ENCODE assay signal across 17 cellular contexts in the genomic region with DNA sequence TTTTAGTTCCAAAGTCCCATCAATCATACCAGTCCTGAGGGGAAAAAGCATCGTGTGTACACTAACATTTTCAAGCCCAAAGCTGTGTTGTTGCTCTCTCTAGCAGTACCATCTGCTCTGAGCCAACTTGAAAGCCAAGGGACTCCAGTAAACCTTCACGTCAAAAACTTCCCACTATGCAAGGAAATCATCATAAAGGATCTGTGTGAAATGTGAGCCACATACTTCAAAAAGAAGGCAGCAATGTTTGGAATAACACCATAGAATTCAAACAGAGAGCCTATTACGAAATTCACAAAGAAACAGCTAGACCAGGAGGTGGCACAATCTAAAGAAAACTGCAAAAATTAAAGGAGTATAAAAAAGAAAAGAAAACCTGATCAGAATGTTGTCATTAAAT.
A peak's percentile ranks its signal among the peaks of the same experiment; 100 is the strongest.
DNase-seq lines count a peak whose midpoint lies in the region; ATAC-seq and TF ChIP-seq lines count a peak whose summit lies in the region.
"Had no signal": no experiment of that assay in that cellular context is flagged by ENCODE, and none has a peak within 500 bp of the region (broad histone marks: within the 10 kb centered on the region; RNA-seq: fewer than 3 reads in every experiment).

No MANE protein-coding gene starts in this region.

- H4K20me1 ChIP-seq in H9 (ENCODE audit: control insufficient read depth, insufficient read depth, insufficient read length): no peaks in the 10 kb centered on the region

- H3K18ac ChIP-seq in H9 (ENCODE audit: insufficient read length, low read depth, low read length): no peak overlapping the region
- H3K18ac ChIP-seq in neuronal stem cell (ENCODE audit: low read length): no peak overlapping the region

- H3K4me3 ChIP-seq in choroid plexus epithelial cell (ENCODE audit: low read depth, low read length) (peak overlapping the region; percentile 15), neuronal stem cell (ENCODE audit: low read length in 2 of 2) (no peak overlapping the region)
- H3K4me3 ChIP-seq: gastroesophageal sphincter, tibial artery had no signal

- H2BK12ac ChIP-seq in H9 (ENCODE audit: insufficient read length, low read depth, low read length): no peak overlapping the region
- H2BK12ac ChIP-seq in neuronal stem cell (ENCODE audit: low read length): no peak overlapping the region

- no peak overlapping the region for H4K8ac ChIP-seq in H9 (replicated peaks; ENCODE audit: insufficient read length, low read depth, low read length)
- H4K8ac ChIP-seq in neuronal stem cell (ENCODE audit: low read depth, low read length): no peak overlapping the region

- H3K4me2 ChIP-seq in H9 (ENCODE audit: insufficient read depth, insufficient read length, low read length): no peak overlapping the region
- H3K4me2 ChIP-seq in neuronal stem cell (ENCODE audit: insufficient read depth, low read length, poor library complexity, severe bottlenecking): no peak overlapping the region

- H2BK120ac ChIP-seq in H9 (ENCODE audit: low read depth, low read length, poor library complexity, severe bottlenecking) (no peak overlapping the region), neuronal stem cell (ENCODE audit: low read depth, low read length) (no peak overlapping the region)

- no peaks in the 10 kb centered on the region for H3K79me2 ChIP-seq in H9 (ENCODE audit: insufficient read depth, low read length)

- TF ChIP-seq CTCF in H9 (conservative IDR thresholded peaks at IDR 0.05): no peak
- no peak for TF ChIP-seq CTCF in choroid plexus epithelial cell (conservative IDR thresholded peaks at IDR 0.05; ENCODE audit: low read depth, low read length)

- H4K91ac ChIP-seq in H9 (ENCODE audit: insufficient read length, low read depth, low read length) (no peak overlapping the region), neuronal stem cell (ENCODE audit: low read depth, low read length, poor library complexity) (no peak overlapping the region)

- H3K9me3 Mint-ChIP-seq in H9: no peaks in the 10 kb centered on the region
- H3K9me3 Mint-ChIP-seq in activated T-cell treated with anti-CD3 and anti-CD28 coated beads, Interleukin-2, amount 50 U/mL, for 4 hours: peaks cover 6% of the 10 kb centered on the region
- H3K9me3 Mint-ChIP-seq: activated naive CD8-positive, alpha-beta T cell treated with anti-CD3 and anti-CD28 coated beads for 36 hours; activated T-helper 1 cell treated with anti-CD3 and anti-CD28 coated beads, Interleukin-12 subunit alpha, Interleukin-12 subunit beta, Interleukin-2, Interleukin-4 antibody, amounts not matched to agents 30 ng/mL and 10 ng/mL and 1 ng/mL, durations not matched to agents 14 hours and 24 hours and 36 hours had no signal

- no peaks in the 10 kb centered on the region for H3K36me3 ChIP-seq in neuronal stem cell (replicated peaks in 1 of 2; ENCODE audit: control insufficient read depth in 2 of 2, insufficient read depth in 2 of 2, low read length in 2 of 2)
- H3K36me3 ChIP-seq: gastroesophageal sphincter, tibial artery had no signal

- H2BK15ac ChIP-seq in H9 (ENCODE audit: low read depth, low read length): no peak overlapping the region
- no peak overlapping the region for H2BK15ac ChIP-seq in neuronal stem cell (ENCODE audit: low read length)

- no peak overlapping the region for H3K4me3 Mint-ChIP-seq in H9
- H3K4me3 Mint-ChIP-seq in activated T-cell treated with anti-CD3 and anti-CD28 coated beads, Interleukin-2, amount 50 U/mL, for 4 hours: no peak overlapping the region
- H3K4me3 Mint-ChIP-seq: activated naive CD8-positive, alpha-beta T cell treated with anti-CD3 and anti-CD28 coated beads for 36 hours; activated T-helper 1 cell treated with anti-CD3 and anti-CD28 coated beads, Interleukin-12 subunit alpha, Interleukin-12 subunit beta, Interleukin-2, Interleukin-4 antibody, amounts not matched to agents 30 ng/mL and 10 ng/mL and 1 ng/mL, durations not matched to agents 14 hours and 24 hours and 36 hours; stimulated activated memory B cell treated with anti-CD40 and anti-IgM and Interleukin-4, amounts not matched to agents 10 μg/mL and 1 μg/mL and 100 μg/mL, for 72 hours had no signal

- H3K27ac ChIP-seq in H9 (ENCODE audit: insufficient read length, low read depth, low read length) (no peak overlapping the region), neuronal stem cell (replicated peaks; ENCODE audit: low read length) (no peak overlapping the region)
- H3K27ac ChIP-seq: gastroesophageal sphincter, tibial artery had no signal

- no peak overlapping the region for H3K4ac ChIP-seq in H9 (ENCODE audit: low read depth, low read length)
- no peak overlapping the region for H3K4ac ChIP-seq in neuronal stem cell (ENCODE audit: low read length)

- no peak overlapping the region for H3K9ac ChIP-seq in H9 (ENCODE audit: extremely low read depth, insufficient read length, low read length)
- no peak overlapping the region for H3K9ac ChIP-seq in neuronal stem cell (ENCODE audit: low read depth, low read length, poor library complexity)

- no peak overlapping the region for H3K56ac ChIP-seq in H9 (ENCODE audit: insufficient read length, low read depth, low read length)

- H2AK5ac ChIP-seq in H9 (ENCODE audit: insufficient read length, low read length): no peak overlapping the region
- no peak overlapping the region for H2AK5ac ChIP-seq in neuronal stem cell (ENCODE audit: low read depth, low read length)

- no peaks in the 10 kb centered on the region for H3K27me3 ChIP-seq in H9 (ENCODE audit: insufficient read depth, low read length)
- H3K27me3 ChIP-seq in neuronal stem cell (ENCODE audit: control insufficient read depth in 3 of 3, insufficient read depth in 3 of 3, low read depth in 1 of 3, low read length in 3 of 3): no peaks in the 10 kb centered on the region
- H3K27me3 ChIP-seq: gastroesophageal sphincter, tibial artery had no signal

- H3K27ac Mint-ChIP-seq in H9: peak overlapping the region; percentile 5 to 82 (median 19); a peak in 3 of 7 replicates
- H3K27ac Mint-ChIP-seq: activated naive CD8-positive, alpha-beta T cell treated with anti-CD3 and anti-CD28 coated beads for 36 hours; activated T-helper 1 cell treated with anti-CD3 and anti-CD28 coated beads, Interleukin-12 subunit alpha, Interleukin-12 subunit beta, Interleukin-2, Interleukin-4 antibody, amounts not matched to agents 30 ng/mL and 10 ng/mL and 1 ng/mL, durations not matched to agents 14 hours and 24 hours and 36 hours; stimulated activated memory B cell treated with anti-CD40 and anti-IgM and Interleukin-4, amounts not matched to agents 10 μg/mL and 1 μg/mL and 100 μg/mL, for 72 hours had no signal

- H3K79me1 ChIP-seq in H9 (ENCODE audit: insufficient read depth, low read depth, low read length, poor library complexity, severe bottlenecking): no peaks in the 10 kb centered on the region
- no peaks in the 10 kb centered on the region for H3K79me1 ChIP-seq in neuronal stem cell (ENCODE audit: low read depth, low read length)

- H4K5ac ChIP-seq in H9 (ENCODE audit: insufficient read length, low read depth, low read length): no peak overlapping the region

- no peak overlapping the region for H3T11ph ChIP-seq in H9 (ENCODE audit: low read length)

- peaks cover 24 to 51% (median 30%) of the 10 kb centered on the region in 3 experiments for H3K36me3 Mint-ChIP-seq in H9 (ENCODE audit: insufficient read depth in 1 of 3, low read depth in 3 of 3)
- no peaks in the 10 kb centered on the region for H3K36me3 Mint-ChIP-seq in activated T-cell treated with anti-CD3 and anti-CD28 coated beads, Interleukin-2, amount 50 U/mL, for 4 hours (ENCODE audit: insufficient read depth)
- H3K36me3 Mint-ChIP-seq: activated naive CD8-positive, alpha-beta T cell treated with anti-CD3 and anti-CD28 coated beads for 36 hours; stimulated activated memory B cell treated with anti-CD40 and anti-IgM and Interleukin-4, amounts not matched to agents 10 μg/mL and 1 μg/mL and 100 μg/mL, for 72 hours had no signal

- H3K4me1 ChIP-seq in H9 (ENCODE audit: insufficient read depth, low read length): no peaks in the 10 kb centered on the region; the same call in 1 of the 2 replicates
- H3K4me1 ChIP-seq in neuronal stem cell (ENCODE audit: control insufficient read depth in 2 of 2, insufficient read depth in 1 of 2, low read depth in 1 of 2, low read length in 2 of 2): peaks cover 0 to 3% of the 10 kb centered on the region in 2 donors
- H3K4me1 ChIP-seq: gastroesophageal sphincter, tibial artery had no signal

- ATAC-seq in HG03342 (IDR thresholded peaks at IDR 0.05; ENCODE audit: unreplicated experiment) (no peak), GM19324 (IDR thresholded peaks at IDR 0.05; ENCODE audit: low FRiP score, unreplicated experiment) (no peak)
- ATAC-seq in activated T-cell treated with anti-CD3 and anti-CD28 coated beads, Interleukin-2, amount 50 U/mL, for 4 hours: no peak
- ATAC-seq: gastroesophageal sphincter; stimulated activated memory B cell treated with anti-CD40 and anti-IgM and Interleukin-4, amounts not matched to agents 10 μg/mL and 1 μg/mL and 100 μg/mL, for 72 hours had no signal

- peaks cover 31 to 32% of the 10 kb centered on the region in 2 experiments for H3K4me1 Mint-ChIP-seq in H9
- H3K4me1 Mint-ChIP-seq in activated T-cell treated with anti-CD3 and anti-CD28 coated beads, Interleukin-2, amount 50 U/mL, for 4 hours (ENCODE audit: low read depth): no peaks in the 10 kb centered on the region
- H3K4me1 Mint-ChIP-seq: activated naive CD8-positive, alpha-beta T cell treated with anti-CD3 and anti-CD28 coated beads for 36 hours; stimulated activated memory B cell treated with anti-CD40 and anti-IgM and Interleukin-4, amounts not matched to agents 10 μg/mL and 1 μg/mL and 100 μg/mL, for 72 hours had no signal

- no CpG with 5 or more reads among the region's 3 CpGs for WGBS in H9 (ENCODE audit: extremely low coverage, insufficient read length, low lambda C conversion rate)
- WGBS in neuronal stem cell (ENCODE audit: extremely low coverage in 2 of 2, insufficient read length in 2 of 2, insufficient replicate concordance in 1 of 2), 2 donors: no CpG with 5 or more reads among the region's 3 CpGs

- H3K27me3 Mint-ChIP-seq in H9 (ENCODE audit: low read depth): peaks cover 1% of the 10 kb centered on the region; the same call in 1 of the 2 replicates
- H3K27me3 Mint-ChIP-seq in activated T-cell treated with anti-CD3 and anti-CD28 coated beads, Interleukin-2, amount 50 U/mL, for 4 hours (ENCODE audit: low read depth): no peaks in the 10 kb centered on the region
- H3K27me3 Mint-ChIP-seq: activated naive CD8-positive, alpha-beta T cell treated with anti-CD3 and anti-CD28 coated beads for 36 hours; stimulated activated memory B cell treated with anti-CD40 and anti-IgM and Interleukin-4, amounts not matched to agents 10 μg/mL and 1 μg/mL and 100 μg/mL, for 72 hours had no signal

- H2BK20ac ChIP-seq in H9 (ENCODE audit: low read depth, low read length, poor library complexity, severe bottlenecking): no peak overlapping the region

- H3K14ac ChIP-seq in H9 (ENCODE audit: insufficient read depth, low read length) (no peak overlapping the region), neuronal stem cell (ENCODE audit: low read length) (no peak overlapping the region)

- H3K23ac ChIP-seq in H9 (ENCODE audit: insufficient read length, low read depth, low read length) (no peak overlapping the region), neuronal stem cell (ENCODE audit: low read depth, low read length, poor library complexity) (no peak overlapping the region)

- H2BK5ac ChIP-seq in H9 (ENCODE audit: insufficient read length, low read length): no peak overlapping the region
- no peak overlapping the region for H2BK5ac ChIP-seq in neuronal stem cell (ENCODE audit: low read length)

- H3K9me3 ChIP-seq in H9 (ENCODE audit: control insufficient read depth, low read depth, low read length) (no peaks in the 10 kb centered on the region), neuronal stem cell (replicated peaks in 1 of 2; ENCODE audit: control insufficient read depth in 2 of 2, insufficient read depth in 1 of 2, low read depth in 1 of 2, low read length in 2 of 2) (no peaks in the 10 kb centered on the region)
- H3K9me3 ChIP-seq: gastroesophageal sphincter, tibial artery had no signal

- H3K23me2 ChIP-seq in H9 (ENCODE audit: insufficient read length, low read depth, low read length, poor library complexity, severe bottlenecking): no peaks in the 10 kb centered on the region

- DNase-seq in H9 (no peak), NCI-H446 (lab: John Stamatoyannopoulos, UW) (peak; percentile 44 to 69), choroid plexus epithelial cell (ENCODE audit: low read depth) (peak; percentile 69), neuronal stem cell (ENCODE audit: low spot score) (no peak), cortex of kidney (lab: John Stamatoyannopoulos, UW) (no peak)
- no peak for DNase-seq in activated T-cell treated with anti-CD3 and anti-CD28 coated beads, Interleukin-2, amount 50 U/mL, for 4 hours
- DNase-seq: activated CD4-positive, CD25-positive, alpha-beta regulatory T cell; activated naive CD8-positive, alpha-beta T cell treated with anti-CD3 and anti-CD28 coated beads for 36 hours; COR-L47; erythroblast; T-helper 9 cell; tibial artery had no signal

- H2AFZ ChIP-seq in H9 (ENCODE audit: low read length) (no peak overlapping the region), neuronal stem cell (ENCODE audit: low read length) (peak overlapping the region; percentile 66)

Comparison
In these comparisons a context has a peak if more than half of its experiments do, and no peak if none do; other contexts are left out.
1. DNase-seq: peak in NCI-H446 (2 of 2) and choroid plexus epithelial cell (single experiment); none in H9 (single experiment), neuronal stem cell (single experiment), cortex of kidney (single experiment) and activated T-cell treated with anti-CD3 and anti-CD28 coated beads, Interleukin-2, amount 50 U/mL, for 4 hours (single experiment).